In the genomic region with DNA sequence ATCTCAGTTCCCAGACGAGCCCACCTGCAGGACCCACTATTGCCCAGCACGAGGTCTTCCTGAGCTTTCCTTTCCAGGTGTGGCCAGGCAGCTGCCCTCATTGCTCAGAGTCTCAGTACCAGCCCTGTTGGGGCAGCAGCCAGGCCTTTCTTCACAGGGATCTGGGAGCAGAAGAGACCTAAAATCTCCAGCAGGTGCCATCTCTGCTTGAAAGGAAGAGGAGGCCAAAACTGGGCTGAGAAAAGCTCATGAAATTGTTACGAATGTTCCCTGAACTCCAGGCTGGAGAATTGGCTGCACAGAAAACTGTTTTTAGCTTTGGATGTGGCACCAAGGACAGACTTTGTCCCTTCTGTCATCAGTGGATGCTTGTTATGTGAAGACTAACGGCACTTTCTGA, we compare ENCODE assay signal across 30 cellular contexts.
"Had no signal": no experiment of that assay in that cellular context is flagged by ENCODE, and none has a peak within 500 bp of the region (broad histone marks: within the 10 kb centered on the region; RNA-seq: fewer than 3 reads in every experiment).

No MANE protein-coding gene starts in this region.

- H3K36me3 ChIP-seq: MG63, SJCRH30 had no signal

- H3K4me1 ChIP-seq: SJCRH30 had no signal

- H3K9me3 ChIP-seq: MG63, SJCRH30 had no signal

- H3K4me3 Mint-ChIP-seq: T-cell had no signal

- H3K4me1 Mint-ChIP-seq: T-cell had no signal

- H3K27ac ChIP-seq: PC-9, RWPE1, SJCRH30, SK-N-MC had no signal

- H3K4me3 ChIP-seq: MG63, PC-9, SJCRH30, SK-N-MC had no signal

- H3K36me3 Mint-ChIP-seq: T-cell had no signal

- H3K4me2 ChIP-seq: PC-9 had no signal

- DNase-seq: Kasumi-1, MG63, NCI-H1048, NCI-H1092 treated with DMSO at 0.1 percent for 48 hours, NCI-H1105 treated with DMSO at 0.1 percent for 48 hours, NCI-H1417, NCI-H1436, NCI-H146, NCI-H1694, NCI-H187, NCI-H1930, NCI-H2029 treated with DMSO at 0.1 percent for 48 hours, NCI-H2081 treated with DMSO at 0.1 percent for 48 hours, NCI-H2107, NCI-H2171, NCI-H226, NCI-H446 treated with DMSO at 0.1 percent for 48 hours, NCI-H510A, NCI-H524, NCI-H526 treated with DMSO at 0.1 percent for 48 hours, NCI-H774, PC-9, SHP77, SIG-M5, SJCRH30, T-cell had no signal

- H3K27ac Mint-ChIP-seq: T-cell had no signal

- H3K9me3 Mint-ChIP-seq: T-cell had no signal

- ATAC-seq: Right ventricle myocardium inferior, SK-N-SH treated with all-trans-retinoic acid at 6 μM for 48 hours, T-cell had no signal

- H2AFZ ChIP-seq: PC-9 had no signal
